1 cellular context compared by ENCODE assay signal in genomic region chr13:95644611-95645052, GRCh38.
TF ChIP-seq lines count a peak whose summit lies in the region.

A gene with protein sequence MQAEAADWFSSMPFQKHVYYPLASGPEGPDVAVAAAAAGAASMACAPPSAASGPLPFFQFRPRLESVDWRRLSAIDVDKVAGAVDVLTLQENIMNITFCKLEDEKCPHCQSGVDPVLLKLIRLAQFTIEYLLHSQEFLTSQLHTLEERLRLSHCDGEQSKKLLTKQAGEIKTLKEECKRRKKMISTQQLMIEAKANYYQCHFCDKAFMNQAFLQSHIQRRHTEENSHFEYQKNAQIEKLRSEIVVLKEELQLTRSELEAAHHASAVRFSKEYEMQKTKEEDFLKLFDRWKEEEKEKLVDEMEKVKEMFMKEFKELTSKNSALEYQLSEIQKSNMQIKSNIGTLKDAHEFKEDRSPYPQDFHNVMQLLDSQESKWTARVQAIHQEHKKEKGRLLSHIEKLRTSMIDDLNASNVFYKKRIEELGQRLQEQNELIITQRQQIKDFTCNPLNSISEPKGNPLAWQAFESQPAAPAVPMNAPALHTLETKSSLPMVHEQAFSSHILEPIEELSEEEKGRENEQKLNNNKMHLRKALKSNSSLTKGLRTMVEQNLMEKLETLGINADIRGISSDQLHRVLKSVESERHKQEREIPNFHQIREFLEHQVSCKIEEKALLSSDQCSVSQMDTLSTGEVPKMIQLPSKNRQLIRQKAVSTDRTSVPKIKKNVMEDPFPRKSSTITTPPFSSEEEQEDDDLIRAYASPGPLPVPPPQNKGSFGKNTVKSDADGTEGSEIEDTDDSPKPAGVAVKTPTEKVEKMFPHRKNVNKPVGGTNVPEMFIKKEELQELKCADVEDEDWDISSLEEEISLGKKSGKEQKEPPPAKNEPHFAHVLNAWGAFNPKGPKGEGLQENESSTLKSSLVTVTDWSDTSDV (minus strand): TSS chr13:95644706. CDS start chr13:95642029, 2,677 bp downstream.

TF ChIP-seq in WTC11, 78 proteins besides CTCF, POLR2A, EP300 and RAD21 (continued from another document and continues in another):
- TF ChIP-seq, protein P1, sequence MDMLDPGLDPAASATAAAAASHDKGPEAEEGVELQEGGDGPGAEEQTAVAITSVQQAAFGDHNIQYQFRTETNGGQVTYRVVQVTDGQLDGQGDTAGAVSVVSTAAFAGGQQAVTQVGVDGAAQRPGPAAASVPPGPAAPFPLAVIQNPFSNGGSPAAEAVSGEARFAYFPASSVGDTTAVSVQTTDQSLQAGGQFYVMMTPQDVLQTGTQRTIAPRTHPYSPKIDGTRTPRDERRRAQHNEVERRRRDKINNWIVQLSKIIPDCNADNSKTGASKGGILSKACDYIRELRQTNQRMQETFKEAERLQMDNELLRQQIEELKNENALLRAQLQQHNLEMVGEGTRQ (CRISPR knock-in tag; IDR thresholded peaks at IDR 0.05) = peak; percentile 92
- no peak for TF ChIP-seq FOXK1 (CRISPR knock-in tag; IDR thresholded peaks at IDR 0.05)
- TF ChIP-seq ELF4 (CRISPR knock-in tag; IDR thresholded peaks at IDR 0.05; ENCODE audit: low read depth) = no peak
- TF ChIP-seq ZNF263 (CRISPR knock-in tag; IDR thresholded peaks at IDR 0.05; ENCODE audit: low read depth) = no peak; the same call in 1 of the 2 replicates
- TF ChIP-seq, protein P2, sequence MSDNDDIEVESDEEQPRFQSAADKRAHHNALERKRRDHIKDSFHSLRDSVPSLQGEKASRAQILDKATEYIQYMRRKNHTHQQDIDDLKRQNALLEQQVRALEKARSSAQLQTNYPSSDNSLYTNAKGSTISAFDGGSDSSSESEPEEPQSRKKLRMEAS (CRISPR knock-in tag; IDR thresholded peaks at IDR 0.05) = peak; percentile 78
- TF ChIP-seq TEAD1 (CRISPR knock-in tag; IDR thresholded peaks at IDR 0.05) = no peak
- TF ChIP-seq, protein P3, sequence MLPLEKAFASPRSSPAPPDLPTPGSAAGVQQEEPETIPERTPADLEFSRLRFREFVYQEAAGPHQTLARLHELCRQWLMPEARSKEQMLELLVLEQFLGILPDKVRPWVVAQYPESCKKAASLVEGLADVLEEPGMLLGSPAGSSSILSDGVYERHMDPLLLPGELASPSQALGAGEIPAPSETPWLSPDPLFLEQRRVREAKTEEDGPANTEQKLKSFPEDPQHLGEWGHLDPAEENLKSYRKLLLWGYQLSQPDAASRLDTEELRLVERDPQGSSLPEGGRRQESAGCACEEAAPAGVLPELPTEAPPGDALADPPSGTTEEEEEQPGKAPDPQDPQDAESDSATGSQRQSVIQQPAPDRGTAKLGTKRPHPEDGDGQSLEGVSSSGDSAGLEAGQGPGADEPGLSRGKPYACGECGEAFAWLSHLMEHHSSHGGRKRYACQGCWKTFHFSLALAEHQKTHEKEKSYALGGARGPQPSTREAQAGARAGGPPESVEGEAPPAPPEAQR (CRISPR knock-in tag; IDR thresholded peaks at IDR 0.05) = no peak
- TF ChIP-seq, protein P4, sequence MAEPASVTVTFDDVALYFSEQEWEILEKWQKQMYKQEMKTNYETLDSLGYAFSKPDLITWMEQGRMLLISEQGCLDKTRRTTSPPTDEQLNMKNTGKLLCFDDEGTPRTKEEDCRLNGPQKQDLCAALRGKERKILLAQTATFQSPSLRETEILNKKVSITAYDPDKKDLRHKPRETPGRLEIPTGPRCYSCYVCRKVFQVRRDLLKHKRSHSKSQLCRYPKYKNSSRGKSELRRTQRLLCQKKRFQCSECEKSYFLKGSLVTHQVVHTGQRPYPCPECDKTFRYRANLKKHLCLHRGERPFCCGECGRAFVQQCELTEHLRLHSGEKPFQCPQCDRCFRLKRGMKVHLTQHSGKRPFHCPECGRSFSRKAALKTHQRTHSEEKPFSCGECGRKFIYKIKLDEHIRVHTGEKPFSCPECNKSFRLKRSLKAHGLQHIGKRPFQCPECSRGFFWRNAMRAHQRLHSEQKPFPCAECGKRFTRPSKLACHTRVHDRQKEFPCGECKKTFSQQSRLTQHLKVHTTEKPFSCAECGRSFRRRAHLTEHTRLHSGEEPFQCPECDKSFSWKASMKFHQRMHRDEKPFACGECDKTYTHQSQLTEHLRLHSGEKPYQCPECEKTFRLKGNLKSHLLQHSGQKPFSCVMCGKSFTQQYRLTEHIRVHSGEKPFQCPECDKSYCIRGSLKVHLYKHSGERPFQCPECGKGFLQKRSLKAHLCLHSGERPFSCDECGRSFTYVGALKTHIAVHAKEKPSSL (CRISPR knock-in tag; conservative IDR thresholded peaks at IDR 0.05) = no peak
- no peak for TF ChIP-seq JAZF1 (CRISPR knock-in tag; IDR thresholded peaks at IDR 0.05)
- TF ChIP-seq, protein P5, sequence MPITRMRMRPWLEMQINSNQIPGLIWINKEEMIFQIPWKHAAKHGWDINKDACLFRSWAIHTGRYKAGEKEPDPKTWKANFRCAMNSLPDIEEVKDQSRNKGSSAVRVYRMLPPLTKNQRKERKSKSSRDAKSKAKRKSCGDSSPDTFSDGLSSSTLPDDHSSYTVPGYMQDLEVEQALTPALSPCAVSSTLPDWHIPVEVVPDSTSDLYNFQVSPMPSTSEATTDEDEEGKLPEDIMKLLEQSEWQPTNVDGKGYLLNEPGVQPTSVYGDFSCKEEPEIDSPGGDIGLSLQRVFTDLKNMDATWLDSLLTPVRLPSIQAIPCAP (CRISPR knock-in tag; IDR thresholded peaks at IDR 0.05) = no peak
- 0 out of 2 replicates have a peak, but pooled peaks have one; percentile 3 for TF ChIP-seq NFE2L1 (CRISPR knock-in tag; IDR thresholded peaks at IDR 0.05)
- TF ChIP-seq ATF3 (CRISPR knock-in tag; conservative IDR thresholded peaks at IDR 0.05) = no peak
- no peak for TF ChIP-seq ZNF317 (CRISPR knock-in tag; IDR thresholded peaks at IDR 0.05; ENCODE audit: borderline replicate concordance, low read depth)
- TF ChIP-seq TEAD4 (CRISPR knock-in tag; IDR thresholded peaks at IDR 0.05) = no peak
- TF ChIP-seq TP53 (CRISPR knock-in tag; IDR thresholded peaks at IDR 0.05) = no peak
- peak; percentile 90 for TF ChIP-seq USF1 (CRISPR knock-in tag; IDR thresholded peaks at IDR 0.05)
- TF ChIP-seq EMX1 (CRISPR knock-in tag; IDR thresholded peaks at IDR 0.05) = no peak
- TF ChIP-seq, protein P6, sequence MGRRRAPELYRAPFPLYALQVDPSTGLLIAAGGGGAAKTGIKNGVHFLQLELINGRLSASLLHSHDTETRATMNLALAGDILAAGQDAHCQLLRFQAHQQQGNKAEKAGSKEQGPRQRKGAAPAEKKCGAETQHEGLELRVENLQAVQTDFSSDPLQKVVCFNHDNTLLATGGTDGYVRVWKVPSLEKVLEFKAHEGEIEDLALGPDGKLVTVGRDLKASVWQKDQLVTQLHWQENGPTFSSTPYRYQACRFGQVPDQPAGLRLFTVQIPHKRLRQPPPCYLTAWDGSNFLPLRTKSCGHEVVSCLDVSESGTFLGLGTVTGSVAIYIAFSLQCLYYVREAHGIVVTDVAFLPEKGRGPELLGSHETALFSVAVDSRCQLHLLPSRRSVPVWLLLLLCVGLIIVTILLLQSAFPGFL (CRISPR knock-in tag; IDR thresholded peaks at IDR 0.05; ENCODE audit: borderline replicate concordance) = no peak
- TF ChIP-seq, protein P7, sequence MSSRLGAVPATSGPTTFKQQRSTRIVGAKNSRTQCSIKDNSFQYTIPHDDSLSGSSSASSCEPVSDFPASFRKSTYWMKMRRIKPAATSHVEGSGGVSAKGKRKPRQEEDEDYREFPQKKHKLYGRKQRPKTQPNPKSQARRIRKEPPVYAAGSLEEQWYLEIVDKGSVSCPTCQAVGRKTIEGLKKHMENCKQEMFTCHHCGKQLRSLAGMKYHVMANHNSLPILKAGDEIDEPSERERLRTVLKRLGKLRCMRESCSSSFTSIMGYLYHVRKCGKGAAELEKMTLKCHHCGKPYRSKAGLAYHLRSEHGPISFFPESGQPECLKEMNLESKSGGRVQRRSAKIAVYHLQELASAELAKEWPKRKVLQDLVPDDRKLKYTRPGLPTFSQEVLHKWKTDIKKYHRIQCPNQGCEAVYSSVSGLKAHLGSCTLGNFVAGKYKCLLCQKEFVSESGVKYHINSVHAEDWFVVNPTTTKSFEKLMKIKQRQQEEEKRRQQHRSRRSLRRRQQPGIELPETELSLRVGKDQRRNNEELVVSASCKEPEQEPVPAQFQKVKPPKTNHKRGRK (CRISPR knock-in tag; IDR thresholded peaks at IDR 0.05; ENCODE audit: borderline replicate concordance) = no peak
- peak; percentile 67 for TF ChIP-seq NFYB (CRISPR knock-in tag; conservative IDR thresholded peaks at IDR 0.05; ENCODE audit: low read depth)
- TF ChIP-seq, protein P8, sequence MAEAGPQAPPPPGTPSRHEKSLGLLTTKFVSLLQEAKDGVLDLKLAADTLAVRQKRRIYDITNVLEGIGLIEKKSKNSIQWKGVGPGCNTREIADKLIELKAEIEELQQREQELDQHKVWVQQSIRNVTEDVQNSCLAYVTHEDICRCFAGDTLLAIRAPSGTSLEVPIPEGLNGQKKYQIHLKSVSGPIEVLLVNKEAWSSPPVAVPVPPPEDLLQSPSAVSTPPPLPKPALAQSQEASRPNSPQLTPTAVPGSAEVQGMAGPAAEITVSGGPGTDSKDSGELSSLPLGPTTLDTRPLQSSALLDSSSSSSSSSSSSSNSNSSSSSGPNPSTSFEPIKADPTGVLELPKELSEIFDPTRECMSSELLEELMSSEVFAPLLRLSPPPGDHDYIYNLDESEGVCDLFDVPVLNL (CRISPR knock-in tag; IDR thresholded peaks at IDR 0.05; ENCODE audit: borderline replicate concordance, low read depth) = no peak
- TF ChIP-seq, protein P9, sequence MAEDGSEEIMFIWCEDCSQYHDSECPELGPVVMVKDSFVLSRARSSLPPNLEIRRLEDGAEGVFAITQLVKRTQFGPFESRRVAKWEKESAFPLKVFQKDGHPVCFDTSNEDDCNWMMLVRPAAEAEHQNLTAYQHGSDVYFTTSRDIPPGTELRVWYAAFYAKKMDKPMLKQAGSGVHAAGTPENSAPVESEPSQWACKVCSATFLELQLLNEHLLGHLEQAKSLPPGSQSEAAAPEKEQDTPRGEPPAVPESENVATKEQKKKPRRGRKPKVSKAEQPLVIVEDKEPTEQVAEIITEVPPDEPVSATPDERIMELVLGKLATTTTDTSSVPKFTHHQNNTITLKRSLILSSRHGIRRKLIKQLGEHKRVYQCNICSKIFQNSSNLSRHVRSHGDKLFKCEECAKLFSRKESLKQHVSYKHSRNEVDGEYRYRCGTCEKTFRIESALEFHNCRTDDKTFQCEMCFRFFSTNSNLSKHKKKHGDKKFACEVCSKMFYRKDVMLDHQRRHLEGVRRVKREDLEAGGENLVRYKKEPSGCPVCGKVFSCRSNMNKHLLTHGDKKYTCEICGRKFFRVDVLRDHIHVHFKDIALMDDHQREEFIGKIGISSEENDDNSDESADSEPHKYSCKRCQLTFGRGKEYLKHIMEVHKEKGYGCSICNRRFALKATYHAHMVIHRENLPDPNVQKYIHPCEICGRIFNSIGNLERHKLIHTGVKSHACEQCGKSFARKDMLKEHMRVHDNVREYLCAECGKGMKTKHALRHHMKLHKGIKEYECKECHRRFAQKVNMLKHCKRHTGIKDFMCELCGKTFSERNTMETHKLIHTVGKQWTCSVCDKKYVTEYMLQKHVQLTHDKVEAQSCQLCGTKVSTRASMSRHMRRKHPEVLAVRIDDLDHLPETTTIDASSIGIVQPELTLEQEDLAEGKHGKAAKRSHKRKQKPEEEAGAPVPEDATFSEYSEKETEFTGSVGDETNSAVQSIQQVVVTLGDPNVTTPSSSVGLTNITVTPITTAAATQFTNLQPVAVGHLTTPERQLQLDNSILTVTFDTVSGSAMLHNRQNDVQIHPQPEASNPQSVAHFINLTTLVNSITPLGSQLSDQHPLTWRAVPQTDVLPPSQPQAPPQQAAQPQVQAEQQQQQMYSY (CRISPR knock-in tag; IDR thresholded peaks at IDR 0.05) = no peak
- no peak for TF ChIP-seq OVOL2 (CRISPR knock-in tag; IDR thresholded peaks at IDR 0.05; ENCODE audit: borderline replicate concordance)
- TF ChIP-seq CREM (CRISPR knock-in tag; IDR thresholded peaks at IDR 0.05) = 0 out of 2 replicates have a peak, but pooled peaks have one; percentile 13
- no peak for TF ChIP-seq TCF7 (CRISPR knock-in tag; IDR thresholded peaks at IDR 0.05; ENCODE audit: low read depth)
- TF ChIP-seq IRF2 (CRISPR knock-in tag; IDR thresholded peaks at IDR 0.05; ENCODE audit: borderline replicate concordance, low read depth) = no peak
- no peak for TF ChIP-seq ZNF232 (CRISPR knock-in tag; IDR thresholded peaks at IDR 0.05)
- TF ChIP-seq NR2C2 (CRISPR knock-in tag; IDR thresholded peaks at IDR 0.05) = no peak
- TF ChIP-seq MLX (CRISPR knock-in tag; IDR thresholded peaks at IDR 0.05) = no peak
- no peak; the same call in 1 of the 2 replicates for TF ChIP-seq HMGXB4 (CRISPR knock-in tag; IDR thresholded peaks at IDR 0.05)
- no peak for TF ChIP-seq ZNF219 (CRISPR knock-in tag; IDR thresholded peaks at IDR 0.05; ENCODE audit: borderline replicate concordance)
- no peak for TF ChIP-seq MYBL2 (CRISPR knock-in tag; IDR thresholded peaks at IDR 0.05)
